ENCODE assay signal across 23 cellular contexts in the genomic region with DNA sequence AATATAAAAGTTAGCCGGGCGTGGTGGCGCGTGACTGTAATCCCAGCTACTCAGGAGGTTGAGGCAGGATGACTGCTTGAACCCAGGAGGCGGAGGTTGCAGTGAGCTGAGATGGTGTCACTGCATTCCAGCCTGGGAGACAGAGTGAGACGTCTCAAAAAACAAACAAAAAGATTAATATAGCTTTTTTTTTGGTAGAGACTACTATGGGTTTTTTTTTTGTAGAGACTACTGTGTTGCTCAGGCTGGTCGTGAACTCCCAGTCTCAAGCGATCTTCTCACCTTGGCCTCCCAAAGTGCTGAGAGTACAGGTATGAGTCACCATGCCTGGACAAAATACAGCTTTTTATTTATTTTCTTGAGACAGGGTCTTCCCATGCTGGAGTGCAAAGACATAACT. TPM values are rescaled to one million over a fixed set of nuclear protein-coding genes. Genes with fewer than 3 reads are reported as not detected.
DNase-seq lines count a peak whose midpoint lies in the region; ATAC-seq and TF ChIP-seq lines count a peak whose summit lies in the region.
"Had no signal": no experiment of that assay in that cellular context is flagged by ENCODE, and none has a peak within 500 bp of the region (broad histone marks: within the 10 kb centered on the region; RNA-seq: fewer than 3 reads in every experiment).

No MANE protein-coding gene starts in this region.

- H3K9me3 ChIP-seq in esophagus squamous epithelium, result peaks cover 0 to 8% (median 7%) of the 10 kb centered on the region in 3 donors

- TF ChIP-seq CTCF in esophagus squamous epithelium (IDR thresholded peaks at IDR 0.05), result no peak

- H3K27me3 ChIP-seq in esophagus squamous epithelium, result no peaks in the 10 kb centered on the region
- H3K27me3 ChIP-seq: upper lobe of right lung had no signal

- H3K27ac ChIP-seq in esophagus squamous epithelium, result peak overlapping the region in 3 of 4 donors; percentile 16 to 61 (median 48)
- H3K27ac ChIP-seq: C4-2B, left ventricle myocardium inferior, upper lobe of right lung, VCaP had no signal

- no peak overlapping the region for H3K4me3 ChIP-seq in esophagus squamous epithelium
- H3K4me3 ChIP-seq: left ventricle myocardium inferior, upper lobe of right lung had no signal

- peaks cover 8 to 44% (median 15%) of the 10 kb centered on the region in 3 donors for H3K4me1 ChIP-seq in esophagus squamous epithelium

- WGBS in esophagus squamous epithelium, 2 donors, result 66 to 75% methylated on average over 8 of the region's 8 CpGs

- TF ChIP-seq POLR2A in esophagus squamous epithelium (IDR thresholded peaks at IDR 0.05), result no peak

- peak; percentile 78 for DNase-seq in Caki2 (ENCODE audit: low read depth)
- no peak for DNase-seq in esophagus squamous epithelium (lab: John Stamatoyannopoulos, UW)
- DNase-seq in islet precursor cell, result no peak
- DNase-seq in occipital lobe (lab: John Stamatoyannopoulos, UW), result no peak
- no peak for DNase-seq in activated CD4-positive, CD25-positive, alpha-beta regulatory T cell treated with anti-CD3 and anti-CD28 coated beads, Interleukin-2, amount 50 U/mL, for 72 hours
- DNase-seq: activated CD4-positive, alpha-beta T cell treated with anti-CD3 and anti-CD28 coated beads, Interleukin-2, amount 50 U/mL, for 4 hours; activated naive CD4-positive, alpha-beta T cell treated with Interleukin-2 at 50 U/mL for 16 hours; activated T-cell treated with anti-CD3 and anti-CD28 coated beads for 4 hours; amniotic stem cell; KG1; left ventricle myocardium inferior; midbrain; MV-4-11; NCI-H2171; NCI-H69; nephron progenitor cell; stimulated activated CD8-positive, alpha-beta memory T cell treated with anti-CD3 and anti-CD28 coated beads, Interleukin-4, amount 100 ng/mL, for 48 hours; upper lobe of right lung had no signal

- in situ Hi-C loops in Caki2 (cut with HindIII; ENCODE audit: low pct_unique_long_range_greater_than_20kb, low sequenced_read_pairs), result no loop called here

- intact Hi-C loops in esophagus squamous epithelium (cut with DNase I), result no loop called here

- ATAC-seq in GM18502 (IDR thresholded peaks at IDR 0.05; ENCODE audit: poor library complexity, unreplicated experiment), result peak; percentile 63
- peak; percentile 43 for ATAC-seq in HG03442 (IDR thresholded peaks at IDR 0.05; ENCODE audit: unreplicated experiment)
- ATAC-seq: sciatic nerve, upper lobe of right lung had no signal

- peaks cover 0 to 12% (median 0%) of the 10 kb centered on the region in 3 donors for H3K36me3 ChIP-seq in esophagus squamous epithelium
- H3K36me3 ChIP-seq: upper lobe of right lung had no signal

RNA-seq across cellular contexts. Expression of a gene that starts 20.2 kb away (rescaled TPM):
- 66.7 and 104 TPM in 2 replicates for total RNA-seq in Caki2 (2014; rRNA removed; shearing (Covaris generic); ENCODE audit: low replicate concordance)
- total RNA-seq in esophagus squamous epithelium (10 to 100 TPM; 28.0 to 67.4 (median 33.5) TPM), occipital lobe (19.5 TPM)

RNA-seq across cellular contexts. Expression of a gene that starts 34.1 kb away (rescaled TPM):
- total RNA-seq in Caki2 (2014; rRNA removed; shearing (Covaris generic); ENCODE audit: low replicate concordance), result 15.8 and 24.2 TPM in 2 replicates
- total RNA-seq in esophagus squamous epithelium (10 to 100 TPM in 3 of 4 donors, 1 to 10 TPM in 1; 9.8 to 25.1 (median 22.2) TPM), occipital lobe (18.7 TPM)
